11 cellular contexts compared by ENCODE assay signal in genomic region chr2:131495506-131495905, GRCh38. TPM values are rescaled to one million over a fixed set of nuclear protein-coding genes. Genes with fewer than 3 reads are reported as not detected.
"Had no signal": no experiment of that assay in that cellular context is flagged by ENCODE, and none has a peak within 500 bp of the region (broad histone marks: within the 10 kb centered on the region; RNA-seq: fewer than 3 reads in every experiment).

No MANE protein-coding gene starts in this region.

RNA-seq across cellular contexts. Expression of gene TUBA3D, which starts 19.6 kb away (rescaled TPM):
- total RNA-seq: body of pancreas, esophagus squamous epithelium, fibroblast of villous mesenchyme, glomerular endothelial cell, lung microvascular endothelial cell, osteoblast, pulmonary artery endothelial cell, smooth muscle cell, stomach, upper lobe of right lung had no signal
- polyA plus RNA-seq: keratinocyte had no signal
